9 cellular contexts compared by ENCODE assay signal in the genomic region with DNA sequence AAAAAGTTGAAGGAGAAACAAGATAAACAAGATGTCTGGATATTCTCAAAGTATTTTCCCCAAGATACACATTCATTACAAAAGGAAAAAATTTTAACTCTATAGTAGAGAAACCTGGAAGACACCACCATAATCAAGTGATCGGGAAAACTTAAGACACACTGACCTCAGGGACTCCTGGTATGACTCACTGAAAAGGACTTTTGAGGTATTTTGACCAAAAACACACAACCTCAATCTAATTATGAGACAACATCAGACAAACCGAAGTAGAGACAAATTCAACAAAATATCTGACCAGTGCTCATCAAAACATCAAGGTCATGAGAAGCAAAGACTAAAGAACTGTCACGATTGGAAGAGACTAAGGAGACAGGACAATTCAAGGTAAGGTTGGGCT. TPM values are rescaled to one million over a fixed set of nuclear protein-coding genes. Genes with fewer than 3 reads are reported as not detected.
DNase-seq lines count a peak whose midpoint lies in the region; ATAC-seq, FAIRE-seq and TF ChIP-seq lines count a peak whose summit lies in the region.
"Had no signal": no experiment of that assay in that cellular context is flagged by ENCODE, and none has a peak within 500 bp of the region (broad histone marks: within the 10 kb centered on the region; RNA-seq: fewer than 3 reads in every experiment).

No MANE protein-coding gene starts in this region.

- DNase-seq in GM19239 (ENCODE audit: insufficient read length, low spot score) (no peak), MG63 (no peak), endothelial cell of umbilical vein (ENCODE audit: low read depth, low spot score) (no peak), spleen (no peak), posterior vena cava (ENCODE audit: low spot score) (no peak), LoVo (ENCODE audit: low spot score) (no peak), cortex of kidney (lab: John Stamatoyannopoulos, UW) (no peak)

- peaks cover 80% of the 10 kb centered on the region for H3K79me2 ChIP-seq in endothelial cell of umbilical vein (ENCODE audit: control insufficient read depth, insufficient read depth, low read length)

- peak; percentile 74 for FAIRE-seq in GM19239 (lab: Jason Lieb, UNC)
- FAIRE-seq in endothelial cell of umbilical vein (lab: Jason Lieb, UNC), result no peak
- FAIRE-seq: H1 had no signal

- no peaks in the 10 kb centered on the region for H4K20me1 ChIP-seq in endothelial cell of umbilical vein (replicated peaks; ENCODE audit: control insufficient read depth, extremely low read depth, insufficient read depth, low read length)

- H3K27ac ChIP-seq in endothelial cell of umbilical vein (ENCODE audit: insufficient read depth, low read depth, low read length), result peak overlapping the region; percentile 75
- H3K27ac ChIP-seq in spleen, result peak overlapping the region; percentile 66 to 94 (median 88)

- H3K9me3 ChIP-seq in MG63, result no peaks in the 10 kb centered on the region
- H3K9me3 ChIP-seq in endothelial cell of umbilical vein (replicated peaks; ENCODE audit: control insufficient read depth, insufficient read depth, low read length), result no peaks in the 10 kb centered on the region
- no peaks in the 10 kb centered on the region for H3K9me3 ChIP-seq in spleen

- H3K4me1 ChIP-seq in endothelial cell of umbilical vein (ENCODE audit: control insufficient read depth, extremely low read depth, insufficient read depth, low read length) (peaks cover 51% of the 10 kb centered on the region), spleen (peaks cover 28 to 99% (median 85%) of the 10 kb centered on the region in 6 donors)

- dilution Hi-C loops in endothelial cell of umbilical vein (cut with MboI; ENCODE audit: extremely low pct_ligation_motif_present, low sequenced_read_pairs), result no loop called here

- peak overlapping the region; percentile 45 for H3K9ac ChIP-seq in endothelial cell of umbilical vein (replicated peaks; ENCODE audit: extremely low read depth, insufficient read depth, low read length)

- TF ChIP-seq CTCF in endothelial cell of umbilical vein (IDR thresholded peaks at IDR 0.05; ENCODE audit: extremely low read depth in 1 of 2, insufficient read depth in 1 of 2, low read depth in 1 of 2, low read length in 2 of 2), result no peak
- no peak for TF ChIP-seq CTCF in spleen (IDR thresholded peaks at IDR 0.05 in 8 of 11, conservative IDR thresholded peaks at IDR 0.05 in 3 of 11)

- H3K27me3 ChIP-seq in MG63, result no peaks in the 10 kb centered on the region
- no peaks in the 10 kb centered on the region for H3K27me3 ChIP-seq in endothelial cell of umbilical vein (ENCODE audit: control insufficient read depth in 2 of 2, insufficient read depth in 2 of 2, low read length in 2 of 2)
- H3K27me3 ChIP-seq in spleen (replicated peaks in 1 of 7), result no peaks in the 10 kb centered on the region

- BruUV-seq in endothelial cell of umbilical vein (replicated peaks; lab: Mats Ljungman, UMichigan), result no TSS peak

- H3K9me1 ChIP-seq in endothelial cell of umbilical vein (replicated peaks; ENCODE audit: control insufficient read depth, extremely low read depth, insufficient read depth, low read length), result no peaks in the 10 kb centered on the region

- no peak overlapping the region for H2AFZ ChIP-seq in endothelial cell of umbilical vein (ENCODE audit: low read depth, low read length)

- ATAC-seq in HG03571 (IDR thresholded peaks at IDR 0.05; ENCODE audit: unreplicated experiment), result no peak

- CTCF ChIA-PET in endothelial cell of umbilical vein (lab: Charles Lee), result interaction anchor here (1.1 to 2.6 kb wide), 3 partner anchors 45 to 151 kb away, joined by 3 to 7 read pairs (median 4); no protein-coding TSS in a partner anchor

- peak overlapping the region; percentile 22 for H3K4me3 ChIP-seq in MG63
- peak overlapping the region in 1 of 3 experiments; percentile 44 for H3K4me3 ChIP-seq in endothelial cell of umbilical vein (replicated peaks in 1 of 3; ENCODE audit: insufficient read depth in 1 of 3, low read depth in 1 of 3, low read length in 3 of 3)
- H3K4me3 ChIP-seq in spleen, result peak overlapping the region in 1 of 8 donors; percentile 44

- peak overlapping the region; percentile 84 for H3K4me2 ChIP-seq in endothelial cell of umbilical vein (ENCODE audit: insufficient read depth, low read length)

- intact Hi-C loops in endothelial cell of umbilical vein (cut with micrococcal nuclease), result no loop called here
- intact Hi-C loops in spleen (cut with DNase I; ENCODE audit: low total_unique reads), result no loop called here
- intact Hi-C loops in posterior vena cava (cut with DNase I), result no loop called here

- 43 to 73% (median 66%) methylated on average over 3 of the region's 3 CpGs for WGBS in spleen, 5 donors

- peaks cover 4% of the 10 kb centered on the region for H3K36me3 ChIP-seq in MG63
- H3K36me3 ChIP-seq in endothelial cell of umbilical vein (ENCODE audit: control insufficient read depth in 2 of 2, extremely low read depth in 1 of 2, insufficient read depth in 2 of 2, low read length in 2 of 2), result no peaks in the 10 kb centered on the region
- H3K36me3 ChIP-seq in spleen, result peaks cover 0 to 6% (median 0%) of the 10 kb centered on the region in 6 donors

- POLR2A ChIA-PET in endothelial cell of umbilical vein (lab: Charles Lee), result no interaction called here

- TF ChIP-seq POLR2A in endothelial cell of umbilical vein (IDR thresholded peaks at IDR 0.05; ENCODE audit: low read depth, low read length), result no peak
- TF ChIP-seq POLR2A in spleen (IDR thresholded peaks at IDR 0.05), result no peak

TF ChIP-seq in endothelial cell of umbilical vein, 7 proteins besides CTCF, POLR2A, EP300 and RAD21:
- TF ChIP-seq JUN (IDR thresholded peaks at IDR 0.05; ENCODE audit: borderline replicate concordance, insufficient read depth, insufficient read length, low read depth) (peak; percentile 12), GATA2 (IDR thresholded peaks at IDR 0.05; ENCODE audit: insufficient read depth, insufficient read length, low read depth, low read length) (no peak)
TF ChIP-seq in endothelial cell of umbilical vein: peak in this region for 1.

RNA-seq across cellular contexts. Expression of gene LPIN2, which starts 34.7 kb away (rescaled TPM):
- 14.2 and 29.3 TPM in 2 replicates for total RNA-seq in MG63 (2014; rRNA removed; shearing (Covaris generic); ENCODE audit: low replicate concordance)
- total RNA-seq in endothelial cell of umbilical vein (21.8 and 24.4 TPM in 2 replicates), spleen (10 to 100 TPM; 44.8 to 79.7 (median 61.5) TPM), posterior vena cava (10 to 100 TPM; 23.8 to 27.3 TPM)
- polyA plus RNA-seq in endothelial cell of umbilical vein (11.1 and 14.7 TPM in 2 replicates), spleen (1 to 10 TPM; 4.0 to 9.6 (median 5.8) TPM)
- 12.0 and 13.7 TPM in 2 replicates for polyA plus RNA-seq in endothelial cell of umbilical vein (2011; cell fraction: cytosol; rRNA removed)
- 45.1 and 51.0 TPM in 2 replicates for polyA plus RNA-seq in endothelial cell of umbilical vein (2011; cell fraction: nucleus; rRNA removed)
- polyA plus RNA-seq in endothelial cell of umbilical vein (2012), result 23.9 and 25.0 TPM in 2 replicates
- 23.8 and 28.8 TPM in 2 replicates for polyA minus RNA-seq in endothelial cell of umbilical vein
- 22.9 TPM for polyA minus RNA-seq in endothelial cell of umbilical vein (2011; cell fraction: cytosol; rRNA and poly(A)+ RNA removed)
- polyA minus RNA-seq in endothelial cell of umbilical vein (2011; cell fraction: nucleus; rRNA and poly(A)+ RNA removed), result 29.2 and 30.8 TPM in 2 replicates
